19 cellular contexts compared by ENCODE assay signal in the genomic region with DNA sequence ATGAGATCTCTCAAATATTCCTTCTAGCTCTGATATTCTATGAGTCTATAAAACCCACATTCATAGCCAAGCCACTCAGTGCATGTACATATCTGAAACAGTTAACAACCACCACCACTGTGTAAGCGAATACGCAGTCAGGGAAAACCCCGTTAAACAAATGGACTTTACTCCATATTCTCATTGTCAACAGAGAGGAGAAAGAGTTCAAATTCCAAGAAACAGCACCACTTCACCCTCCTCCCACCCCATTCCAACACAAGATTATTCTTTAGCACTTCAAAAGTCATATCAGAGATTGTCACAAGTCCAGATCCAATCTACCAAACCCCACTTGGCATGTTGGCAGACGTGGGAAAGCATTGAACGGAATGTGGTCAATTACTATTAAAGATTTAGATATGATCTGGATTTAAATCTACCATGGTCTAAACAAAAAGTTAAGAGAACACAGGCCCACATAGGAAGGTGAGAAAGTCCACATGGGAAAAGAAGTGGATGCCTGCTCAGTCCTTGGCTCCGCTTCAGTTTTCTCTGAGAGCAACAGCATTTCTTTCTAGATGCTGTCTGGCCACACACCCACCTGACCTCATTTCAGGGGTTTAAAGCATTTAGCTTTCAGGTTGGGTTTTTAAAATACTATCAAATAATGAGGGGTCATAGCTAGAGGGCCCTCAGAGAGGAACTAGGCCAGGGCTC.
"Had no signal": no experiment of that assay in that cellular context is flagged by ENCODE, and none has a peak within 500 bp of the region (broad histone marks: within the 10 kb centered on the region; RNA-seq: fewer than 3 reads in every experiment).

No MANE protein-coding gene starts in this region.

- H3K27me3 ChIP-seq: sigmoid colon had no signal

- H3K4me1 ChIP-seq: heart left ventricle, parathyroid adenoma, sigmoid colon had no signal

- H3K9ac ChIP-seq: parathyroid adenoma, SK-N-SH had no signal

- FAIRE-seq: endometrium had no signal

- H3K9me3 ChIP-seq: heart left ventricle, sigmoid colon, SK-N-SH had no signal

- DNase-seq: activated CD4-positive, alpha-beta T cell treated with anti-CD3 and anti-CD28 coated beads for 1 hour; activated CD4-positive, alpha-beta T cell treated with anti-CD3 and anti-CD28 coated beads, Interleukin-2, amount 50 U/mL, for 1 hour; activated naive CD4-positive, alpha-beta T cell treated with Interleukin-2 at 50 U/mL for 16 hours; activated T-cell treated with anti-CD3 and anti-CD28 coated beads, Interleukin-2, amount 50 U/mL, for 1 hour; amygdala; effector CD4-positive, alpha-beta T cell; heart left ventricle; kidney glomerular epithelial cell; left ventricle myocardium superior; midbrain; nephron progenitor cell; sigmoid colon; SK-N-SH; stimulated activated CD4-positive, alpha-beta T cell treated with anti-CD3 and anti-CD28 coated beads, Interleukin-2, amount 100 ng/mL, for 48 hours; stimulated activated CD8-positive, alpha-beta memory T cell treated with anti-CD3 and anti-CD28 coated beads, Interleukin-4, amount 100 ng/mL, for 48 hours; stimulated activated naive CD4-positive, alpha-beta T cell; WERI-Rb-1 had no signal

- H3K4me3 ChIP-seq: heart left ventricle, sigmoid colon had no signal

- H3K36me3 ChIP-seq: heart left ventricle, sigmoid colon, WERI-Rb-1 had no signal

- H2AFZ ChIP-seq: parathyroid adenoma had no signal

- H3K79me2 ChIP-seq: parathyroid adenoma had no signal

- H3K27ac ChIP-seq: heart left ventricle, parathyroid adenoma, sigmoid colon, WERI-Rb-1 had no signal

- ATAC-seq: heart left ventricle, left ventricle myocardium superior had no signal

- H3K4me2 ChIP-seq: SK-N-SH had no signal
